ENCODE assay signal across 21 cellular contexts in genomic region chr3:126737527-126737926, GRCh38. TPM values are rescaled to one million over a fixed set of nuclear protein-coding genes. Genes with fewer than 3 reads are reported as not detected.
DNase-seq lines count a peak whose midpoint lies in the region; ATAC-seq, FAIRE-seq and TF ChIP-seq lines count a peak whose summit lies in the region.
"Had no signal": no experiment of that assay in that cellular context is flagged by ENCODE, and none has a peak within 500 bp of the region (broad histone marks: within the 10 kb centered on the region; RNA-seq: fewer than 3 reads in every experiment).

No MANE protein-coding gene starts in this region.

- TF ChIP-seq POLR2A in HCT116 (IDR thresholded peaks at IDR 0.05; ENCODE audit: borderline replicate concordance, extremely low read depth, insufficient read depth, insufficient read length) (no peak), K562 (conservative IDR thresholded peaks at IDR 0.05) (no peak)

- H3K9ac ChIP-seq in DND-41 (ENCODE audit: low read depth, low read length) (no peak overlapping the region), HCT116 (ENCODE audit: low read length) (no peak overlapping the region), K562 (ENCODE audit: insufficient read depth in 1 of 2, low read depth in 2 of 2, low read length in 2 of 2) (no peak overlapping the region)

- no peak for DNase-seq in DND-41
- DNase-seq in HCT116 (ENCODE audit: low read depth, low spot score) = no peak
- peak in 2 of 4 experiments; percentile 17 to 20 for DNase-seq in K562 (ENCODE audit: extremely low read depth in 1 of 4, low spot score in 3 of 4)
- no peak for DNase-seq in kidney epithelial cell (ENCODE audit: low read depth)
- DNase-seq in psoas muscle = no peak
- DNase-seq in left lobe of liver (ENCODE audit: low spot score) = no peak
- DNase-seq in SKM-1 (lab: John Stamatoyannopoulos, UW; ENCODE audit: unreplicated experiment) = no peak
- no peak for DNase-seq in tibial artery
- DNase-seq: activated CD4-positive, alpha-beta memory T cell treated with anti-CD3 and anti-CD28 coated beads for 36 hours; activated T-cell treated with anti-CD3 and anti-CD28 coated beads, Interleukin-2, amount 50 U/mL, for 1 hour; AML-193; heart left ventricle; MG63; naive thymus-derived CD8-positive, alpha-beta T cell; NCI-H1694 treated with DMSO at 0.1 percent for 48 hours; NCI-H226; pancreas; small intestine; stimulated activated CD4-positive, alpha-beta T cell treated with anti-CD3 and anti-CD28 coated beads, Interleukin-4, amount 100 ng/mL, for 24 hours had no signal

- H3K9me3 ChIP-seq in DND-41 (ENCODE audit: insufficient read depth, low read length, severe bottlenecking) = peaks cover 10% of the 10 kb centered on the region
- H3K9me3 ChIP-seq in HCT116 (ENCODE audit: control insufficient read depth in 1 of 2, insufficient read depth in 1 of 2, low read depth in 1 of 2, low read length in 2 of 2) = peaks cover 0 to 6% of the 10 kb centered on the region in 2 experiments; a peak in 1 of 4 replicates
- H3K9me3 ChIP-seq in K562 (replicated peaks; ENCODE audit: control insufficient read depth, insufficient read depth, low read depth, low read length) = no peaks in the 10 kb centered on the region
- peaks cover 7% of the 10 kb centered on the region for H3K9me3 ChIP-seq in psoas muscle
- no peaks in the 10 kb centered on the region for H3K9me3 ChIP-seq in tibial artery
- H3K9me3 ChIP-seq: pancreas had no signal

- no peak for FAIRE-seq in K562 (lab: Jason Lieb, UNC)
- FAIRE-seq: pancreas, small intestine, urothelium cell line had no signal

- H2AFZ ChIP-seq in DND-41 (ENCODE audit: low read depth, low read length) (no peak overlapping the region), HCT116 (ENCODE audit: low read depth, low read length, poor library complexity, severe bottlenecking) (no peak overlapping the region), K562 (ENCODE audit: low read depth, low read length) (no peak overlapping the region)

- H3K27ac ChIP-seq in DND-41 (ENCODE audit: low read length) = no peak overlapping the region
- H3K27ac ChIP-seq in HCT116 (ENCODE audit: low read depth, low read length) = no peak overlapping the region
- no peak overlapping the region for H3K27ac ChIP-seq in K562 (ENCODE audit: extremely low read depth, low read depth, low read length)
- H3K27ac ChIP-seq in psoas muscle = no peak overlapping the region
- no peak overlapping the region for H3K27ac ChIP-seq in tibial artery
- H3K27ac ChIP-seq: esophagus muscularis mucosa, heart left ventricle, pancreas had no signal

- peaks cover 5% of the 10 kb centered on the region; the same call in 1 of the 2 replicates for H4K20me1 ChIP-seq in DND-41 (ENCODE audit: insufficient read depth, low read length)
- H4K20me1 ChIP-seq in HCT116 (ENCODE audit: insufficient read depth) = no peaks in the 10 kb centered on the region
- no peaks in the 10 kb centered on the region for H4K20me1 ChIP-seq in K562 (replicated peaks; ENCODE audit: control insufficient read depth, insufficient read depth, low read length)

- H3K4me2 ChIP-seq in DND-41 (ENCODE audit: insufficient read depth, low read length) = no peak overlapping the region
- no peak overlapping the region for H3K4me2 ChIP-seq in HCT116 (ENCODE audit: low read length)
- no peak overlapping the region for H3K4me2 ChIP-seq in K562 (ENCODE audit: insufficient read depth, low read length)

- H3K36me3 ChIP-seq in DND-41 (ENCODE audit: insufficient read depth, low read length) (peaks cover 69% of the 10 kb centered on the region), HCT116 (ENCODE audit: control insufficient read depth in 1 of 2, insufficient read depth in 2 of 2, low read length in 2 of 2) (no peaks in the 10 kb centered on the region), K562 (ENCODE audit: control insufficient read depth, insufficient read depth, low read length) (peaks cover 5% of the 10 kb centered on the region; the same call in 2 of the 3 replicates), kidney epithelial cell (ENCODE audit: control insufficient read depth, insufficient read depth, low read length) (no peaks in the 10 kb centered on the region), psoas muscle (ENCODE audit: insufficient read depth in 1 of 2, low read depth in 1 of 2) (peaks cover 0 to 24% of the 10 kb centered on the region in 2 donors), tibial artery (peaks cover 10 to 47% (median 42%) of the 10 kb centered on the region in 3 donors)
- H3K36me3 ChIP-seq: pancreas had no signal

- ATAC-seq in DND-41 (ENCODE audit: insufficient read depth, low read depth) (no peak), HCT116 (no peak), K562 (no peak), psoas muscle (no peak), left lobe of liver (no peak)
- ATAC-seq: heart left ventricle; naive thymus-derived CD8-positive, alpha-beta T cell; pancreas had no signal

- no peaks in the 10 kb centered on the region for H3K4me1 ChIP-seq in DND-41 (ENCODE audit: insufficient read depth, low read length)
- H3K4me1 ChIP-seq in HCT116 (ENCODE audit: control insufficient read depth in 1 of 2, insufficient read depth in 2 of 2, low read length in 2 of 2) = no peaks in the 10 kb centered on the region
- H3K4me1 ChIP-seq in K562 (replicated peaks in 1 of 2; ENCODE audit: control insufficient read depth in 2 of 2, insufficient read depth in 2 of 2, low read length in 2 of 2) = no peaks in the 10 kb centered on the region
- no peaks in the 10 kb centered on the region for H3K4me1 ChIP-seq in psoas muscle
- H3K4me1 ChIP-seq in tibial artery = no peaks in the 10 kb centered on the region
- H3K4me1 ChIP-seq: esophagus muscularis mucosa, pancreas had no signal

- CTCF ChIA-PET in HCT116 (lab: Charles Lee) (interaction anchor here (1.5 kb wide), 1 partner anchor 810 kb away, joined by 3 read pairs; no protein-coding TSS in a partner anchor), K562 (lab: Yijun Ruan, JAX; ENCODE audit: low intra/inter-chr PET ratio) (no interaction called here)

- H3K9me2 ChIP-seq in HCT116 (ENCODE audit: insufficient read depth) = no peaks in the 10 kb centered on the region

- TF ChIP-seq EP300 in K562 (IDR thresholded peaks at IDR 0.05; ENCODE audit: low read length) = no peak

- BruUV-seq in HCT116 (replicated peaks; lab: Mats Ljungman, UMichigan) (no TSS peak), K562 (replicated peaks; lab: Mats Ljungman, UMichigan) (no TSS peak)

- in situ Hi-C loops in K562 (cut with MboI) = no loop called here

- H3K4me3 ChIP-seq in DND-41 (ENCODE audit: low read depth in 1 of 2, low read length in 2 of 2) = no peak overlapping the region
- H3K4me3 ChIP-seq in HCT116 (replicated peaks in 1 of 2; ENCODE audit: low read depth in 1 of 2, low read length in 2 of 2) = no peak overlapping the region
- H3K4me3 ChIP-seq in K562 = no peak overlapping the region
- H3K4me3 ChIP-seq in kidney epithelial cell (ENCODE audit: low read depth, low read length) = no peak overlapping the region
- H3K4me3 ChIP-seq in psoas muscle = no peak overlapping the region
- H3K4me3 ChIP-seq in tibial artery = no peak overlapping the region
- H3K4me3 ChIP-seq: esophagus muscularis mucosa, heart left ventricle, MG63, pancreas had no signal

- H3K79me2 ChIP-seq in DND-41 (ENCODE audit: insufficient read depth, low read length) (peaks cover 2% of the 10 kb centered on the region; the same call in 1 of the 2 replicates), HCT116 (ENCODE audit: insufficient read depth, low read length) (peaks cover 7% of the 10 kb centered on the region), K562 (ENCODE audit: control insufficient read depth, insufficient read depth, low read length) (no peaks in the 10 kb centered on the region)

- no peaks in the 10 kb centered on the region for H3K9me1 ChIP-seq in K562 (ENCODE audit: control insufficient read depth, insufficient read depth, low read length)

- 45% methylated on average over 7 of the region's 7 CpGs for WGBS in K562 (ENCODE audit: insufficient coverage, low coverage, missing lambda C conversion rate)
- WGBS in psoas muscle, 3 donors = 89 to 94% (median 90%) methylated on average over 7 of the region's 7 CpGs

- RAD21 ChIA-PET in HCT116 (lab: Charles Lee; ENCODE audit: low non-redundant PET in 1 of 2, low total read pairs in 2 of 2, uncharacterized antibody in 2 of 2, unreplicated experiment in 2 of 2) = no interaction called here

- intact Hi-C loops in HCT116 (cut with micrococcal nuclease) (no loop called here), K562 (cut with micrococcal nuclease) (no loop called here), psoas muscle (cut with DNase I) (no loop called here), tibial artery (cut with DNase I; ENCODE audit: low total_unique reads) (no loop called here)

- POLR2A ChIA-PET in HCT116 (lab: Charles Lee) (no interaction called here), K562 (lab: Yijun Ruan, JAX) (interaction anchor here (0.6 kb wide), 1 partner anchor 27 kb away, joined by 3 read pairs; no protein-coding TSS in a partner anchor)

- TF ChIP-seq RAD21 in HCT116 (IDR thresholded peaks at IDR 0.05; ENCODE audit: low read depth) (no peak), K562 (CRISPR knock-in tag; conservative IDR thresholded peaks at IDR 0.05 in 1 of 2, IDR thresholded peaks at IDR 0.05 in 1 of 2) (0 out of 4 replicates have a peak, but pooled peaks of 1 of the 2 experiments have one; percentile 15)

- TF ChIP-seq CTCF in DND-41 (IDR thresholded peaks at IDR 0.05; ENCODE audit: borderline replicate concordance, extremely low read depth, low read length, poor library complexity, severe bottlenecking) (peak; percentile 25), HCT116 (IDR thresholded peaks at IDR 0.05 in 2 of 3, conservative IDR thresholded peaks at IDR 0.05 in 1 of 3; ENCODE audit: borderline replicate concordance in 1 of 3, insufficient read depth in 1 of 3, low read depth in 2 of 3, low read length in 2 of 3) (peak in 2 of 3 experiments; percentile 35 to 40; a peak in 4 of 6 replicates), K562 (IDR thresholded peaks at IDR 0.05 in 2 of 3, conservative IDR thresholded peaks at IDR 0.05 in 1 of 3; ENCODE audit: insufficient read depth in 2 of 3, low read depth in 1 of 3, low read length in 3 of 3) (peak; percentile 8 to 46 (median 33); a peak in 3 of 6 replicates), kidney epithelial cell (IDR thresholded peaks at IDR 0.05; ENCODE audit: insufficient read depth, low read length, poor library complexity, severe bottlenecking) (peak; percentile 24), psoas muscle (IDR thresholded peaks at IDR 0.05) (no peak), tibial artery (IDR thresholded peaks at IDR 0.05) (no peak)

- H3K27me3 ChIP-seq in DND-41 (ENCODE audit: insufficient read depth, low read length, poor library complexity) = no peaks in the 10 kb centered on the region
- H3K27me3 ChIP-seq in HCT116 (ENCODE audit: insufficient read depth, low read length) = no peaks in the 10 kb centered on the region
- no peaks in the 10 kb centered on the region for H3K27me3 ChIP-seq in K562 (ENCODE audit: control insufficient read depth in 2 of 2, insufficient read depth in 2 of 2, low read length in 2 of 2)
- no peaks in the 10 kb centered on the region for H3K27me3 ChIP-seq in kidney epithelial cell (ENCODE audit: control insufficient read depth, insufficient read depth, low read length)
- no peaks in the 10 kb centered on the region for H3K27me3 ChIP-seq in psoas muscle (ENCODE audit: insufficient read depth in 3 of 3, low read length in 2 of 3)
- H3K27me3 ChIP-seq in tibial artery = no peaks in the 10 kb centered on the region
- H3K27me3 ChIP-seq: esophagus muscularis mucosa, heart left ventricle, MG63, pancreas had no signal

RNA-seq across cellular contexts. Expression of gene CHCHD6, which starts 33.5 kb away (rescaled TPM):
- total RNA-seq in HCT116 (2021; ENCODE audit: unreplicated experiment) (36.3 TPM), K562 (2014; rRNA removed) (13.8 and 18.9 TPM in 2 replicates), K562 (2014; rRNA removed; fragmentation: Illumina TruSeq; extraction: Trizol) (3.9 and 5.0 TPM in 2 replicates), K562 (2015; rRNA removed; fragmentation: Illumina TruSeq; extraction: Trizol) (9.6 and 10.9 TPM in 2 replicates), K562 (2021) (16.5 and 18.6 TPM in 2 replicates), kidney epithelial cell (28.7 and 30.1 TPM in 2 replicates), psoas muscle (1 to 10 TPM; 2.4 to 3.5 (median 2.9) TPM), left lobe of liver (3.8 TPM)
- 43.2 and 47.3 TPM in 2 replicates for polyA plus RNA-seq in HCT116 (2012)
- 8.7 and 19.3 TPM in 2 replicates for total RNA-seq in K562 (2011; cell fraction: chromatin; rRNA removed; ENCODE audit: low replicate concordance)
- 11.3 and 16.2 TPM in 2 replicates for total RNA-seq in K562 (2011; cell fraction: nucleolus; rRNA removed)
- total RNA-seq in K562 (2011; cell fraction: nucleoplasm; rRNA removed) = 8.1 and 12.4 TPM in 2 replicates
- polyA plus RNA-seq in K562 (2011; rRNA removed) (15.2 and 21.4 TPM in 2 replicates), K562 (2014; fragmentation: Illumina TruSeq; extraction: Trizol) (7.6 and 10.4 TPM in 2 replicates), K562 (2014; fragmentation: Nextera tagmentation; extraction: Ambion mirVana) (1 to 10 TPM; 4.6 to 5.7 TPM), K562 (2014; rRNA removed) (18.6 and 28.4 TPM in 2 replicates), psoas muscle (10 to 100 TPM in 1 of 3 donors, 1 to 10 TPM in 2; 3.8 to 13.8 (median 4.8) TPM)
- polyA plus RNA-seq in K562 (2011; cell fraction: cytosol; rRNA removed) = 18.7 and 21.5 TPM in 2 replicates
- 9.4 and 10.1 TPM in 2 replicates for polyA plus RNA-seq in K562 (2011; cell fraction: nucleus; rRNA removed)
- polyA plus RNA-seq in K562 (2012) = 17.4 and 79.0 TPM in 2 replicates
- 4.3 and 4.9 TPM in 2 replicates for polyA minus RNA-seq in K562 (2011; rRNA and poly(A)+ RNA removed)
- polyA minus RNA-seq in K562 (2011; cell fraction: cytosol; rRNA and poly(A)+ RNA removed) = 5.0 and 6.1 TPM in 2 replicates
- 6.9 and 9.9 TPM in 2 replicates for polyA minus RNA-seq in K562 (2011; cell fraction: nucleus; rRNA and poly(A)+ RNA removed)

Comparison
In these comparisons a context has a peak if more than half of its experiments do, and no peak if none do; other contexts are left out.
1. CTCF ChIP-seq: peak in DND-41 (single experiment), HCT116 (2 of 3), K562 (3 of 3) and kidney epithelial cell (single experiment); none in psoas muscle (single experiment) and tibial artery (0 of 2).